ENCODE assay signal across 14 cellular contexts in genomic region chr16:3859875-3860274, GRCh38.
"Had no signal": no experiment of that assay in that cellular context is flagged by ENCODE, and none has a peak within 500 bp of the region (broad histone marks: within the 10 kb centered on the region; RNA-seq: fewer than 3 reads in every experiment).

No MANE protein-coding gene starts in this region.

- DNase-seq: activated CD4-positive, alpha-beta T cell treated with anti-CD3 and anti-CD28 coated beads for 48 hours; activated CD8-positive, alpha-beta memory T cell treated with anti-CD3 and anti-CD28 coated beads, Interleukin-2, amount 50 U/mL, for 48 hours; activated CD8-positive, alpha-beta T cell treated with anti-CD3 and anti-CD28 coated beads, Interleukin-2, amount 10 ng/mL, durations not matched to agents 7 days and 5 days; activated naive CD4-positive, alpha-beta T cell; caudate nucleus; colonic mucosa; effector CD4-positive, alpha-beta T cell; foreskin melanocyte; left ventricle myocardium superior had no signal

- ATAC-seq: activated CD8-positive, alpha-beta T cell treated with anti-CD3 and anti-CD28 coated beads, Interleukin-2, amount 10 ng/mL, durations not matched to agents 7 days and 5 days; left ventricle myocardium superior had no signal

- H3K27me3 ChIP-seq: colonic mucosa, hepatocyte, tibial nerve had no signal

- H3K9ac ChIP-seq: parathyroid adenoma had no signal

- H2AFZ ChIP-seq: hepatocyte, parathyroid adenoma had no signal

- H3K27ac Mint-ChIP-seq: activated CD8-positive, alpha-beta T cell treated with anti-CD3 and anti-CD28 coated beads, Interleukin-2, amount 10 ng/mL, durations not matched to agents 7 days and 5 days; activated T-helper 1 cell treated with anti-CD3 and anti-CD28 coated beads, Interleukin-12 subunit alpha, Interleukin-12 subunit beta, Interleukin-2, Interleukin-4 antibody, amounts not matched to agents 30 ng/mL and 10 ng/mL and 1 ng/mL, durations not matched to agents 14 hours and 24 hours and 36 hours had no signal

- H3K4me2 ChIP-seq: hepatocyte had no signal

- H3K4me3 ChIP-seq: colonic mucosa, hepatocyte, skin epidermis, tibial nerve had no signal

- H3K36me3 ChIP-seq: colonic mucosa, tibial nerve had no signal

- H3K9me3 Mint-ChIP-seq: activated T-helper 1 cell treated with anti-CD3 and anti-CD28 coated beads, Interleukin-12 subunit alpha, Interleukin-12 subunit beta, Interleukin-2, Interleukin-4 antibody, amounts not matched to agents 30 ng/mL and 10 ng/mL and 1 ng/mL, durations not matched to agents 14 hours and 24 hours and 36 hours had no signal

- H3K27ac ChIP-seq: colonic mucosa, hepatocyte, parathyroid adenoma, skin epidermis, tibial nerve had no signal

- H3K4me3 Mint-ChIP-seq: activated CD8-positive, alpha-beta T cell treated with anti-CD3 and anti-CD28 coated beads, Interleukin-2, amount 10 ng/mL, durations not matched to agents 7 days and 5 days; activated T-helper 1 cell treated with anti-CD3 and anti-CD28 coated beads, Interleukin-12 subunit alpha, Interleukin-12 subunit beta, Interleukin-2, Interleukin-4 antibody, amounts not matched to agents 30 ng/mL and 10 ng/mL and 1 ng/mL, durations not matched to agents 14 hours and 24 hours and 36 hours had no signal

- H3K9me3 ChIP-seq: colonic mucosa, tibial nerve had no signal
